Comparison of ENCODE assay signal across 19 cellular contexts in the genomic region with DNA sequence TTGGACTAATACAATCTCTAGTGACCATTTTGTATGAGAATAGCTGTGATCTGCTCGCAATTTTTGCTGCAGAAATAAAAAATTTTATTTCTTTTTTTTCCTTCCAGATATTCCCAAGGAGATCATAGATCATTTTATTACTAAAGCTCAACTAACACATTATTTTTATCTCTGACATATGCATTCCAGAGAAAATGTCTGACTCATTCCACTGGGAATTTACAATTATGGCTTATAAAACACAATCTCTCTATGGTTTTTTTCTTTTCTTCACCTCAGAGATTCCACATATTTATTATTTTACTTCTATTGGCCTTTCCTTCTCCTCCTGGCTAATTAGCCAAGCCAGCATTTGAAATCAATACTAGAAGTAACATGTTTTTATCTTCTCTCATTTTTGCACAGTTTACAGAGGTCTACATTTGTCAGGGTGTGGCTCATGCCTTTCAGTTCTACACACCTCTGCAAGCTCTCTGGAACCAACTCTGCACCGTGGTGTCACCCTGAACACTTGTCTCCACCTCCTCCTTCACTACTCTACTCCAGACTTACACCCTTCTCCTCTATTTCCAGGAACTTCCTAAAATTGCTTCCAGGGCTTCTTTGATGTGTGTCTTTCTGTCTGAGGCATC. TPM values are rescaled to one million over a fixed set of nuclear protein-coding genes. Genes with fewer than 3 reads are reported as not detected.
DNase-seq lines count a peak whose midpoint lies in the region; ATAC-seq, FAIRE-seq and TF ChIP-seq lines count a peak whose summit lies in the region.
"Had no signal": no experiment of that assay in that cellular context is flagged by ENCODE, and none has a peak within 500 bp of the region (broad histone marks: within the 10 kb centered on the region; RNA-seq: fewer than 3 reads in every experiment).

No MANE protein-coding gene starts in this region.

- TF ChIP-seq EP300 in HepG2 (IDR thresholded peaks at IDR 0.05; ENCODE audit: low read depth in 2 of 2, low read length in 2 of 2) (no peak), HepG2 (CRISPR knock-in tag; IDR thresholded peaks at IDR 0.05; ENCODE audit: borderline replicate concordance) (no peak)

- H3K4me1 ChIP-seq in HepG2 (ENCODE audit: insufficient read depth, low read length) (no peaks in the 10 kb centered on the region), upper lobe of right lung (no peaks in the 10 kb centered on the region)
- H3K4me1 ChIP-seq: HAP-1 had no signal

- H3K9me3 Mint-ChIP-seq in brain: peaks cover 0 to 27% (median 22%) of the 10 kb centered on the region in 5 experiments

- no peaks in the 10 kb centered on the region for H3K27me3 Mint-ChIP-seq in brain
- H3K27me3 Mint-ChIP-seq: B cell; CD4-positive, alpha-beta T cell had no signal

- FAIRE-seq in urothelium cell line (lab: Jason Lieb, UNC) (no peak), HepG2 (lab: Jason Lieb, UNC) (no peak)
- FAIRE-seq: G401.6 had no signal

- DNase-seq in ELR (ENCODE audit: low read depth) (peak; percentile 56), MG63 (peak; percentile 32), urothelium cell line (ENCODE audit: low spot score) (peak; percentile 23), HepG2 (ENCODE audit: low spot score) (no peak), RWPE1 (ENCODE audit: low spot score) (no peak), upper lobe of right lung (no peak)
- DNase-seq: CD4-positive, alpha-beta T cell; DMS53; KBM-7; NCI-H1092; NCI-H2107; NCI-H2227 treated with DMSO at 0.1 percent for 48 hours; NCI-H524 had no signal

- TF ChIP-seq POLR2A in HepG2 (IDR thresholded peaks at IDR 0.05; ENCODE audit: insufficient read depth in 1 of 2, low read depth in 2 of 2, low read length in 2 of 2): no peak

- no peak for TF ChIP-seq RAD21 in HepG2 (CRISPR knock-in tag; IDR thresholded peaks at IDR 0.05)

- H3K27ac Mint-ChIP-seq in brain: peak overlapping the region; percentile 13 to 95 (median 58)
- H3K27ac Mint-ChIP-seq: B cell; CD4-positive, alpha-beta T cell had no signal

- in situ Hi-C loops in HepG2 (cut with HindIII; ENCODE audit: extremely low pct_ligation_motif_present, low pct_unique_long_range_greater_than_20kb): no loop called here

- no peaks in the 10 kb centered on the region for H3K79me2 ChIP-seq in HepG2 (ENCODE audit: insufficient read depth, low read length)

- H3K27ac ChIP-seq in HepG2 (ENCODE audit: extremely low read length, insufficient read depth, low read length) (no peak overlapping the region), RWPE1 (no peak overlapping the region), upper lobe of right lung (no peak overlapping the region)
- H3K27ac ChIP-seq: HL-60 had no signal

- no peak overlapping the region for H3K9ac ChIP-seq in HepG2 (ENCODE audit: insufficient read depth, low read depth, low read length)

- H4K20me1 ChIP-seq in HepG2 (ENCODE audit: insufficient read depth, low read length): no peaks in the 10 kb centered on the region

- POLR2A ChIA-PET in HepG2 (lab: Yijun Ruan, JAX) (no interaction called here), RWPE1 (lab: Yijun Ruan, JAX; ENCODE audit: low non-redundant PET) (no interaction called here)

- H3K27me3 ChIP-seq in MG63: no peaks in the 10 kb centered on the region
- H3K27me3 ChIP-seq in HepG2 (ENCODE audit: control insufficient read depth in 1 of 2, insufficient read depth in 2 of 2, low read length in 2 of 2): no peaks in the 10 kb centered on the region
- no peaks in the 10 kb centered on the region for H3K27me3 ChIP-seq in upper lobe of right lung

- ATAC-seq in HepG2 (no peak), upper lobe of right lung (no peak)

- H3K36me3 Mint-ChIP-seq in brain: peaks cover 23% of the 10 kb centered on the region

- H3K4me1 Mint-ChIP-seq in brain: peaks cover 9% of the 10 kb centered on the region
- H3K4me1 Mint-ChIP-seq: B cell had no signal

- 0% methylated on average over 2 of the region's 2 CpGs for WGBS in HepG2 (ENCODE audit: low lambda C conversion rate)

- H3K9me3 ChIP-seq in MG63 (no peaks in the 10 kb centered on the region), HepG2 (ENCODE audit: low read length) (no peaks in the 10 kb centered on the region), upper lobe of right lung (no peaks in the 10 kb centered on the region)
- H3K9me3 ChIP-seq: HAP-1 had no signal

- no peak overlapping the region for H2AFZ ChIP-seq in HepG2 (ENCODE audit: low read length)

- H3K4me3 ChIP-seq in MG63 (no peak overlapping the region), HepG2 (replicated peaks in 1 of 3; ENCODE audit: insufficient read depth in 1 of 3, low read depth in 2 of 3, low read length in 3 of 3) (no peak overlapping the region), upper lobe of right lung (no peak overlapping the region)
- H3K4me3 ChIP-seq: HAP-1 had no signal

- intact Hi-C loops in HepG2 (cut with micrococcal nuclease; ENCODE audit: unreplicated experiment): no loop called here
- intact Hi-C loops in upper lobe of right lung (cut with DNase I): no loop called here

- H3K36me3 ChIP-seq in MG63 (no peaks in the 10 kb centered on the region), HepG2 (replicated peaks in 1 of 2; ENCODE audit: control insufficient read depth in 1 of 2, insufficient read depth in 2 of 2, low read length in 2 of 2) (no peaks in the 10 kb centered on the region), upper lobe of right lung (no peaks in the 10 kb centered on the region)
- H3K36me3 ChIP-seq: HAP-1 had no signal

- H3K4me3 Mint-ChIP-seq in brain: peak overlapping the region in 2 of 5 experiments; percentile 31 to 40
- H3K4me3 Mint-ChIP-seq: B cell; CD4-positive, alpha-beta T cell had no signal

- TF ChIP-seq CTCF in brain (conservative IDR thresholded peaks at IDR 0.05) (no peak), HepG2 (CRISPR knock-in tag; IDR thresholded peaks at IDR 0.05) (no peak), RWPE1 (conservative IDR thresholded peaks at IDR 0.05; ENCODE audit: low read depth) (no peak), upper lobe of right lung (IDR thresholded peaks at IDR 0.05) (no peak)

- no peak overlapping the region for H3K4me2 ChIP-seq in HepG2 (ENCODE audit: low read depth, low read length)

- BruUV-seq in HepG2 (replicated peaks; lab: Mats Ljungman, UMichigan): no TSS peak

- CTCF ChIA-PET in HepG2 (lab: Yijun Ruan, JAX; ENCODE audit: low intra/inter-chr PET ratio, low total read pairs): no interaction called here
- CTCF ChIA-PET in RWPE1 (lab: Yijun Ruan, JAX): interaction anchor here (0.7 kb wide), 1 partner anchor 17 kb away, joined by 3 read pairs; no protein-coding TSS in a partner anchor

TF ChIP-seq in HepG2, 621 proteins besides CTCF, POLR2A, EP300 and RAD21 (continues in another document):
- no peak for TF ChIP-seq ESRRA (CRISPR knock-in tag; IDR thresholded peaks at IDR 0.05; ENCODE audit: low read depth)
- no peak for TF ChIP-seq THYN1 (CRISPR knock-in tag; IDR thresholded peaks at IDR 0.05; ENCODE audit: borderline replicate concordance, low read depth)
- no peak for TF ChIP-seq GATAD2A (CRISPR knock-in tag; IDR thresholded peaks at IDR 0.05)

RNA-seq across cellular contexts. Expression of a gene that starts 59.8 kb away (rescaled TPM):
- 0.33 and 1.1 TPM in 2 replicates for total RNA-seq in MG63 (2014; rRNA removed; shearing (Covaris generic); ENCODE audit: low replicate concordance)
- 145 TPM for polyA plus RNA-seq in brain (ENCODE audit: insufficient read depth, low read depth, low replicate concordance)
- total RNA-seq in HepG2 (2016; rRNA removed; fragmentation: Illumina TruSeq; extraction: Trizol): not detected in 2 replicates
- total RNA-seq in HepG2 (2016; cell fraction: cytosol; rRNA removed; fragmentation: Illumina TruSeq; extraction: Trizol; ENCODE audit: low read depth): not detected in 2 replicates
- total RNA-seq in HepG2 (2016; cell fraction: insoluble cytoplasmic fraction; rRNA removed; fragmentation: Illumina TruSeq; extraction: Trizol): not detected in 2 replicates
- total RNA-seq in HepG2 (2016; cell fraction: membrane; rRNA removed; fragmentation: Illumina TruSeq; extraction: Trizol): not detected in 2 replicates
- not detected in 2 replicates for total RNA-seq in HepG2 (2016; cell fraction: nucleus; rRNA removed; fragmentation: Illumina TruSeq; extraction: Trizol)
- polyA plus RNA-seq in HepG2 (2011; rRNA removed): not detected in 2 replicates
- polyA plus RNA-seq in HepG2 (2011; cell fraction: cytosol; rRNA removed): not detected in 2 replicates
- polyA plus RNA-seq in HepG2 (2011; cell fraction: nucleus; rRNA removed): not detected in 2 replicates
- not detected in 2 replicates for polyA plus RNA-seq in HepG2 (2012)
- not detected in 2 replicates for polyA plus RNA-seq in HepG2 (2016; cell fraction: cytosol; fragmentation: Illumina TruSeq; extraction: Trizol; ENCODE audit: low read depth)
- polyA plus RNA-seq in HepG2 (2016; cell fraction: insoluble cytoplasmic fraction; fragmentation: Illumina TruSeq; extraction: Trizol; ENCODE audit: low read depth): not detected in 2 replicates
- polyA plus RNA-seq in HepG2 (2016; cell fraction: membrane; fragmentation: Illumina TruSeq; extraction: Trizol; ENCODE audit: low read depth): not detected in 2 replicates
- not detected in 2 replicates for polyA plus RNA-seq in HepG2 (2016; cell fraction: nucleus; fragmentation: Illumina TruSeq; extraction: Trizol; ENCODE audit: insufficient read depth, low read depth)
- not detected in 2 replicates for polyA minus RNA-seq in HepG2 (2011; rRNA and poly(A)+ RNA removed; ENCODE audit: low replicate concordance)
- not detected in 2 replicates for polyA minus RNA-seq in HepG2 (2011; cell fraction: cytosol; rRNA and poly(A)+ RNA removed)
- not detected in 2 replicates for polyA minus RNA-seq in HepG2 (2011; cell fraction: nucleus; rRNA and poly(A)+ RNA removed)
- total RNA-seq in upper lobe of right lung: 38.3 TPM
- total RNA-seq: CD4-positive, alpha-beta T cell had no signal
- polyA plus RNA-seq: AG04450 had no signal

Comparison
In these comparisons a context has a peak if more than half of its experiments do, and no peak if none do; other contexts are left out.
1. DNase-seq: peak in ELR (single experiment), MG63 (single experiment) and urothelium cell line (single experiment); none in HepG2 (single experiment), RWPE1 (single experiment) and upper lobe of right lung (single experiment).
2. RNA of a gene that starts 59.8 kb away (total RNA-seq): 38.3 TPM in upper lobe of right lung (single experiment); 0.33 to 1.1 TPM in MG63 and not detected in HepG2; every median in the first group is over 10 times any median in the second.